19 cellular contexts compared by ENCODE assay signal in genomic region chr6:20948531-20948930, GRCh38.
DNase-seq lines count a peak whose midpoint lies in the region; ATAC-seq and TF ChIP-seq lines count a peak whose summit lies in the region.
"Had no signal": no experiment of that assay in that cellular context is flagged by ENCODE, and none has a peak within 500 bp of the region (broad histone marks: within the 10 kb centered on the region; RNA-seq: fewer than 3 reads in every experiment).

No MANE protein-coding gene starts in this region.

- no peaks in the 10 kb centered on the region; the same call in 1 of the 2 replicates for H3K9me3 ChIP-seq in HAP-1
- H3K9me3 ChIP-seq: BE2C, Peyer's patch had no signal

- in situ Hi-C loops in HAP-1 (cut with MboI; ENCODE audit: low sequenced_read_pairs), result no loop called here

- H3K4me3 ChIP-seq in coronary artery (no peak overlapping the region), HAP-1 (no peak overlapping the region)
- H3K4me3 ChIP-seq: Peyer's patch had no signal

- H3K27me3 ChIP-seq in HAP-1 (ENCODE audit: low read depth), result no peaks in the 10 kb centered on the region
- H3K27me3 ChIP-seq: BE2C, Peyer's patch had no signal

- peak; percentile 12 for TF ChIP-seq CTCF in coronary artery (IDR thresholded peaks at IDR 0.05)

- ATAC-seq in GM18519 (IDR thresholded peaks at IDR 0.05; ENCODE audit: low FRiP score, unreplicated experiment), result no peak
- ATAC-seq: Right ventricle myocardium inferior had no signal

- no peaks in the 10 kb centered on the region for H3K36me3 ChIP-seq in HAP-1 (replicated peaks)
- H3K36me3 ChIP-seq: BE2C, Peyer's patch had no signal

- DNase-seq in DMS53 (lab: John Stamatoyannopoulos, UW) (peak; percentile 36), DMS53 treated with DMSO at 0.1 percent for 48 hours (lab: John Stamatoyannopoulos, UW; ENCODE audit: unreplicated experiment) (no peak), NCI-H2029 treated with DMSO at 0.1 percent for 48 hours (lab: John Stamatoyannopoulos, UW) (peak; percentile 96), NCI-H524 treated with DMSO at 0.1 percent for 48 hours (lab: John Stamatoyannopoulos, UW) (peak; percentile 92), coronary artery (ENCODE audit: low spot score) (no peak), HAP-1 (ENCODE audit: low spot score in 2 of 2) (no peak), NK-92 (lab: John Stamatoyannopoulos, UW; ENCODE audit: unreplicated experiment) (no peak)
- DNase-seq: BE2C; CD4-positive, alpha-beta T cell; GF-D8; HCEC 1CT; NCI-H1694; NCI-H226; NCI-H526 treated with DMSO at 0.1 percent for 48 hours; Peyer's patch had no signal

- H3K4me1 ChIP-seq in HAP-1, result peaks cover 10% of the 10 kb centered on the region
- H3K4me1 ChIP-seq: Peyer's patch had no signal

- no peak overlapping the region for H3K27ac ChIP-seq in coronary artery
- H3K27ac ChIP-seq: 22Rv1, HL-60, Peyer's patch had no signal

Comparison
In these comparisons a context has a peak if more than half of its experiments do, and no peak if none do; other contexts are left out.
1. DNase-seq: peak in DMS53 (single experiment), NCI-H2029 treated with DMSO at 0.1 percent for 48 hours (single experiment) and NCI-H524 treated with DMSO at 0.1 percent for 48 hours (single experiment); none in DMS53 treated with DMSO at 0.1 percent for 48 hours (single experiment), coronary artery (single experiment), HAP-1 (0 of 2) and NK-92 (single experiment).